ENCODE assay signal across 10 cellular contexts in the genomic region with DNA sequence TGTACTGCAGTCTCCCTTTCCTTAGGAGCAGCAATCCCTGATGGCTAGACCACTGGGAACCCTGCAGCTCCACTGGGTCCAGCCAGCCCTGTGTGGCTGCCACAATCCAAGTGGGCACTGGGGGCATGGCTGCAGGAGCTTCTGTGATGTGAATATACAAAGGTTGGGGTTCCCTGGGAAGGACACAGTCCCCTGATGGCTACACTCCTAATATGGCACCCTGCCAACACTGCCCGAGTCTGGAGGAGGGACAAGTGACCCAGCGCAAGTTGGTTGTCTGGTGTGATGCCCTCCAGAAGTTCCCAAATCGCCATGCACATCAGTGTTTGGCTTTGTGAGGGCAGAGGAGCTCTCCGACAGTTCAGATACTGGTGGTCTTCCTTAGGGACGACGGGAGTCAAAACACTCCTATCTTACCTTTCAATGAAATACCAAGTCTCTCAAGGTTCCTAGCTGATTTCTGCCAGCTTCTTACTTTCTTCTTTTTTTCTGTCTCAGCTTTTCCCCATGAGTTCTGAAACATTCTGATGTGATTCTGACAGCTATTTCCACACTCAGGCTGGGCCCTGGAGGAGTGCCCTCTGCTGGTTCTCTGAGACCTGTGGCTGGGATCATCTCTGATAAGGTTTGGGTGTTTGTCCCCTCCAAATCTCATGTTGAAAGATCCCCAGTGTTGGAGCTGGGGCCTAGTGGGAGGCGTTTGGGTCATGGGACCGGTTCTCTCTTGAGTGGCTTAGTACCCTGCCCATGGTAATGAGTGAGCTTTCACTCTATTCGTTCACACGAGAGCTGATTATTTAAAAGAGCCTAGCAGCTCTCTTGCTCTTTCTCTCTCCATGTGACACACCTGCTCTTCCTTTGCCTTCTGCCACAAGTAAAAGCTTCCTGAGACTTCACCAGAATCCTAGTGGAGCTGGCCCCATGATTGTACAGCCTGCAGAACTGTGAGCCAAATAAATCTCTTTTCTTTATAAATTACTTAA. TPM values are rescaled to one million over a fixed set of nuclear protein-coding genes. Genes with fewer than 3 reads are reported as not detected.
A peak's percentile ranks its signal among the peaks of the same experiment; 100 is the strongest.
DNase-seq lines count a peak whose midpoint lies in the region; ATAC-seq, FAIRE-seq and TF ChIP-seq lines count a peak whose summit lies in the region.
"Had no signal": no experiment of that assay in that cellular context is flagged by ENCODE, and none has a peak within 500 bp of the region (broad histone marks: within the 10 kb centered on the region; RNA-seq: fewer than 3 reads in every experiment).

No MANE protein-coding gene starts in this region.

- intact Hi-C loops in K562 (cut with micrococcal nuclease): no loop called here
- intact Hi-C loops in prostate gland (cut with DNase I): no loop called here

- H3K4me1 ChIP-seq in K562 (replicated peaks in 1 of 2; ENCODE audit: control insufficient read depth in 2 of 2, insufficient read depth in 2 of 2, low read length in 2 of 2): no peaks in the 10 kb centered on the region; a peak in 1 of 5 replicates
- no peaks in the 10 kb centered on the region for H3K4me1 ChIP-seq in prostate gland (replicated peaks)
- H3K4me1 ChIP-seq: SJSA1 had no signal

- no peak overlapping the region for H3K4me2 ChIP-seq in K562 (ENCODE audit: insufficient read depth, low read length)

- H3K36me3 ChIP-seq in K562 (ENCODE audit: control insufficient read depth, insufficient read depth, low read length) (no peaks in the 10 kb centered on the region), prostate gland (no peaks in the 10 kb centered on the region)
- H3K36me3 ChIP-seq: SJSA1 had no signal

- H2AFZ ChIP-seq in K562 (ENCODE audit: low read depth, low read length): no peak overlapping the region

- H3K9me3 ChIP-seq in K562 (replicated peaks; ENCODE audit: control insufficient read depth, insufficient read depth, low read depth, low read length) (no peaks in the 10 kb centered on the region; the same call in 1 of the 2 replicates), prostate gland (no peaks in the 10 kb centered on the region)
- H3K9me3 ChIP-seq: SJSA1 had no signal

- no peaks in the 10 kb centered on the region for H4K20me1 ChIP-seq in K562 (replicated peaks; ENCODE audit: control insufficient read depth, insufficient read depth, low read length)

- H3K27ac ChIP-seq in K562 (ENCODE audit: extremely low read depth, low read depth, low read length) (no peak overlapping the region), prostate gland (no peak overlapping the region)
- H3K27ac ChIP-seq: SJSA1 had no signal

- BruUV-seq in K562 (replicated peaks; lab: Mats Ljungman, UMichigan): no TSS peak

- no peak overlapping the region for H3K9ac ChIP-seq in K562 (ENCODE audit: insufficient read depth in 1 of 2, low read depth in 2 of 2, low read length in 2 of 2)

- POLR2A ChIA-PET in K562 (lab: Yijun Ruan, JAX): interaction anchor here (0.6 to 1.2 kb wide), 6 partner anchors 21 to 397 kb away, joined by 3 read pairs; no protein-coding TSS in a partner anchor

- no peaks in the 10 kb centered on the region for H3K9me1 ChIP-seq in K562 (ENCODE audit: control insufficient read depth, insufficient read depth, low read length)

- TF ChIP-seq EP300 in K562 (IDR thresholded peaks at IDR 0.05; ENCODE audit: low read length): no peak

- DNase-seq in D721Med (ENCODE audit: insufficient read length, low spot score) (no peak), HT-29 (ENCODE audit: low spot score) (peak; percentile 33), K562 (ENCODE audit: extremely low read depth in 1 of 4, low spot score in 3 of 4) (peak in 2 of 4 experiments; percentile 31 to 37), lung microvascular endothelial cell (ENCODE audit: low read depth in 2 of 2) (peak; percentile 23 to 33), NCI-H1048 (lab: John Stamatoyannopoulos, UW) (no peak), prostate gland (ENCODE audit: low spot score) (no peak), HK-2 (ENCODE audit: unreplicated experiment) (no peak)
- DNase-seq: stimulated activated CD4-positive, alpha-beta T cell treated with anti-CD3 and anti-CD28 coated beads, Interleukin-12 subunit alpha, Interleukin-12 subunit beta, amount 100 ng/mL, for 4 hours had no signal

- WGBS in K562 (ENCODE audit: insufficient coverage, low coverage, missing lambda C conversion rate): 5% methylated on average over 10 of the region's 10 CpGs
- 59% methylated on average over 10 of the region's 10 CpGs for WGBS in prostate gland

- peak in 1 of 2 experiments; percentile 25; a peak in 1 of 4 replicates for TF ChIP-seq RAD21 in K562 (CRISPR knock-in tag; conservative IDR thresholded peaks at IDR 0.05 in 1 of 2, IDR thresholded peaks at IDR 0.05 in 1 of 2)

- in situ Hi-C loops in K562 (cut with MboI): no loop called here

- ATAC-seq in K562: peak; percentile 81
- no peak for ATAC-seq in GM21367 (IDR thresholded peaks at IDR 0.05; ENCODE audit: unreplicated experiment)

- peak; percentile 27 for TF ChIP-seq CTCF in D721Med (IDR thresholded peaks at IDR 0.05; ENCODE audit: insufficient read depth, missing control alignments)
- peak; percentile 49 to 55 (median 52) for TF ChIP-seq CTCF in K562 (IDR thresholded peaks at IDR 0.05 in 2 of 3, conservative IDR thresholded peaks at IDR 0.05 in 1 of 3; ENCODE audit: insufficient read depth in 2 of 3, low read depth in 1 of 3, low read length in 3 of 3)
- TF ChIP-seq CTCF in prostate gland (IDR thresholded peaks at IDR 0.05): no peak

- CTCF ChIA-PET in K562 (lab: Yijun Ruan, JAX; ENCODE audit: low intra/inter-chr PET ratio): no interaction called here

- TF ChIP-seq POLR2A in K562 (conservative IDR thresholded peaks at IDR 0.05) (no peak), prostate gland (IDR thresholded peaks at IDR 0.05) (no peak)

- H3K79me2 ChIP-seq in K562 (ENCODE audit: control insufficient read depth, insufficient read depth, low read length): no peaks in the 10 kb centered on the region

- FAIRE-seq in D721Med (lab: Jason Lieb, UNC) (no peak), K562 (lab: Jason Lieb, UNC) (peak; percentile 11)

- no peak overlapping the region for H3K4me3 ChIP-seq in K562
- H3K4me3 ChIP-seq in prostate gland: no peak overlapping the region
- H3K4me3 ChIP-seq: SJSA1 had no signal

- H3K27me3 ChIP-seq in K562 (ENCODE audit: control insufficient read depth in 2 of 2, insufficient read depth in 2 of 2, low read length in 2 of 2) (peaks cover 0 to 14% of the 10 kb centered on the region in 2 experiments; a peak in 2 of 5 replicates), prostate gland (replicated peaks; ENCODE audit: insufficient read depth) (no peaks in the 10 kb centered on the region)
- H3K27me3 ChIP-seq: SJSA1 had no signal

RNA-seq across cellular contexts. Expression of a gene that starts 15.5 kb away (rescaled TPM):
- total RNA-seq in HT-29 (2014; rRNA removed; shearing (Covaris generic)): 0.13 TPM in 1 of 2 replicates, not detected in the other
- 0.14 TPM in 1 of 2 replicates, not detected in the other for total RNA-seq in K562 (2011; cell fraction: chromatin; rRNA removed; ENCODE audit: low replicate concordance)
- total RNA-seq in K562 (2011; cell fraction: nucleolus; rRNA removed): not detected in 2 replicates
- not detected in 2 replicates for total RNA-seq in K562 (2011; cell fraction: nucleoplasm; rRNA removed)
- total RNA-seq in K562 (2014; rRNA removed) (0.20 and 0.23 TPM in 2 replicates), K562 (2014; rRNA removed; fragmentation: Illumina TruSeq; extraction: Trizol) (0.13 and 0.22 TPM in 2 replicates), K562 (2015; rRNA removed; fragmentation: Illumina TruSeq; extraction: Trizol) (0.07 TPM in 1 of 2 replicates, not detected in the other), K562 (2021) (0.13 TPM in 2 replicates), lung microvascular endothelial cell (1.4 TPM in 1 of 2 replicates, not detected in the other), prostate gland (1 to 10 TPM in 1 of 2 donors, under 1 TPM in 1; 0.57 to 1.7 TPM)
- polyA plus RNA-seq in K562 (2011; rRNA removed) (0.04 TPM in 1 of 2 replicates, not detected in the other), K562 (2014; fragmentation: Illumina TruSeq; extraction: Trizol) (0.10 and 0.28 TPM in 2 replicates), K562 (2014; fragmentation: Nextera tagmentation; extraction: Ambion mirVana) (under 1 TPM; 0.07 to 0.11 TPM), K562 (2014; rRNA removed) (0.09 and 0.28 TPM in 2 replicates)
- not detected in 2 replicates for polyA plus RNA-seq in K562 (2011; cell fraction: cytosol; rRNA removed)
- polyA plus RNA-seq in K562 (2011; cell fraction: nucleus; rRNA removed): not detected in 2 replicates
- polyA plus RNA-seq in K562 (2012): 0.05 and 0.15 TPM in 2 replicates
- polyA minus RNA-seq in K562 (2011; rRNA and poly(A)+ RNA removed): not detected in 2 replicates
- polyA minus RNA-seq in K562 (2011; cell fraction: cytosol; rRNA and poly(A)+ RNA removed): not detected in 2 replicates
- not detected in 2 replicates for polyA minus RNA-seq in K562 (2011; cell fraction: nucleus; rRNA and poly(A)+ RNA removed)
- total RNA-seq: SJSA1 had no signal

RNA-seq across cellular contexts. Expression of a gene that starts 26.8 kb away (rescaled TPM):
- total RNA-seq in HT-29 (2014; rRNA removed; shearing (Covaris generic)): 10.9 and 15.5 TPM in 2 replicates
- not detected in 2 replicates for total RNA-seq in K562 (2011; cell fraction: chromatin; rRNA removed; ENCODE audit: low replicate concordance)
- total RNA-seq in K562 (2011; cell fraction: nucleolus; rRNA removed): not detected in 2 replicates
- total RNA-seq in K562 (2011; cell fraction: nucleoplasm; rRNA removed): not detected in 2 replicates
- not detected in 2 replicates for total RNA-seq in K562 (2014; rRNA removed)
- not detected in 2 replicates for total RNA-seq in K562 (2014; rRNA removed; fragmentation: Illumina TruSeq; extraction: Trizol)
- not detected in 2 replicates for total RNA-seq in K562 (2015; rRNA removed; fragmentation: Illumina TruSeq; extraction: Trizol)
- total RNA-seq in K562 (2021): 0.40 and 0.89 TPM in 2 replicates
- not detected in 2 replicates for polyA plus RNA-seq in K562 (2011; rRNA removed)
- not detected in 2 replicates for polyA plus RNA-seq in K562 (2011; cell fraction: cytosol; rRNA removed)
- polyA plus RNA-seq in K562 (2011; cell fraction: nucleus; rRNA removed): not detected in 2 replicates
- polyA plus RNA-seq in K562 (2012): 0.43 and 1.1 TPM in 2 replicates
- not detected in 2 replicates for polyA plus RNA-seq in K562 (2014; fragmentation: Illumina TruSeq; extraction: Trizol)
- under 1 TPM; 0.46 to 0.76 TPM for polyA plus RNA-seq in K562 (2014; fragmentation: Nextera tagmentation; extraction: Ambion mirVana)
- 0.15 TPM in 1 of 2 replicates, not detected in the other for polyA plus RNA-seq in K562 (2014; rRNA removed)
- polyA minus RNA-seq in K562 (2011; rRNA and poly(A)+ RNA removed): not detected in 2 replicates
- not detected in 2 replicates for polyA minus RNA-seq in K562 (2011; cell fraction: cytosol; rRNA and poly(A)+ RNA removed)
- polyA minus RNA-seq in K562 (2011; cell fraction: nucleus; rRNA and poly(A)+ RNA removed): not detected in 2 replicates
- 7.4 and 10.5 TPM in 2 replicates for total RNA-seq in lung microvascular endothelial cell
- 10 to 100 TPM; 34.0 to 62.1 TPM for total RNA-seq in prostate gland

RNA-seq across cellular contexts. Expression of a gene that starts 39.5 kb away (rescaled TPM):
- not detected in 2 replicates for total RNA-seq in HT-29 (2014; rRNA removed; shearing (Covaris generic))
- 0.48 TPM in 1 of 2 replicates, not detected in the other for total RNA-seq in K562 (2011; cell fraction: chromatin; rRNA removed; ENCODE audit: low replicate concordance)
- total RNA-seq in K562 (2011; cell fraction: nucleolus; rRNA removed): not detected in 2 replicates
- total RNA-seq in K562 (2011; cell fraction: nucleoplasm; rRNA removed): 0.15 TPM in 1 of 2 replicates, not detected in the other
- not detected in 2 replicates for total RNA-seq in K562 (2014; rRNA removed)
- total RNA-seq in K562 (2014; rRNA removed; fragmentation: Illumina TruSeq; extraction: Trizol): not detected in 2 replicates
- total RNA-seq in K562 (2015; rRNA removed; fragmentation: Illumina TruSeq; extraction: Trizol): not detected in 2 replicates
- not detected in 2 replicates for total RNA-seq in K562 (2021)
- polyA plus RNA-seq in K562 (2011; rRNA removed): not detected in 2 replicates
- not detected in 2 replicates for polyA plus RNA-seq in K562 (2011; cell fraction: cytosol; rRNA removed)
- not detected in 2 replicates for polyA plus RNA-seq in K562 (2011; cell fraction: nucleus; rRNA removed)
- polyA plus RNA-seq in K562 (2012): not detected in 2 replicates
- not detected in 2 replicates for polyA plus RNA-seq in K562 (2014; fragmentation: Illumina TruSeq; extraction: Trizol)
- polyA plus RNA-seq in K562 (2014; fragmentation: Nextera tagmentation; extraction: Ambion mirVana): not detected
- polyA plus RNA-seq in K562 (2014; rRNA removed): not detected in 2 replicates
- not detected in 2 replicates for polyA minus RNA-seq in K562 (2011; rRNA and poly(A)+ RNA removed)
- polyA minus RNA-seq in K562 (2011; cell fraction: cytosol; rRNA and poly(A)+ RNA removed): not detected in 2 replicates
- not detected in 2 replicates for polyA minus RNA-seq in K562 (2011; cell fraction: nucleus; rRNA and poly(A)+ RNA removed)
- not detected in 2 replicates for total RNA-seq in lung microvascular endothelial cell
- not detected for total RNA-seq in prostate gland
- total RNA-seq: SJSA1 had no signal

Comparison
In these comparisons a context has a peak if more than half of its experiments do, and no peak if none do; other contexts are left out.
1. DNase-seq: peak in HT-29 (single experiment) and lung microvascular endothelial cell (2 of 2); none in D721Med (single experiment), NCI-H1048 (single experiment), prostate gland (single experiment) and HK-2 (single experiment).
2. CTCF ChIP-seq: peak in D721Med (single experiment) and K562 (3 of 3); none in prostate gland (0 of 4).